22 cellular contexts compared by ENCODE assay signal in the genomic region with DNA sequence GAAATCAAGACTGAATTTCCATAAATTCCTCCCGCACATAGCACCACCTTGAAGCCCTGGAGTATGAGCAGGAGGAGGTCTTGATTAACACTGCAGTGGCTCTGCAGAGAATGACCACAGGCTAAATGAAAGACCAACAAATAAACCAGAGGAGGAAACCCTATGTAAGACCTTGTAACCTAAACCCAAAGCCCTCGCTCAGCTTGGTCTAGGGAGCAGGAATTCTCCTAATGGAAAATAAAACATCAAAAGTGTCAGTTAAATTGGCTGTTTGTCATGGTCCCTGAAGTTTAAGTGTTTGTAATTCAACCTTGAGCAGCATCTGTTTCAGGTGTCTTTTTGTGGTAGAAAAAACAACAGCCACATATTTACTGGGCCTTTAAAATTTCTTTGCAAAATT.
"Had no signal": no experiment of that assay in that cellular context is flagged by ENCODE, and none has a peak within 500 bp of the region (broad histone marks: within the 10 kb centered on the region; RNA-seq: fewer than 3 reads in every experiment).

No MANE protein-coding gene starts in this region.

- H3K36me3 Mint-ChIP-seq: activated naive CD8-positive, alpha-beta T cell treated with anti-CD3 and anti-CD28 coated beads for 36 hours; natural killer cell treated with Interleukin-12 subunit alpha and Interleukin-12 subunit beta and Interleukin-15 and Interleukin-18, amount 100 ng/mL, for 72 hours; type B pancreatic cell; WTC11 had no signal

- H3K4me3 Mint-ChIP-seq: activated naive CD8-positive, alpha-beta T cell treated with anti-CD3 and anti-CD28 coated beads for 36 hours; activated T-cell treated with anti-CD3 and anti-CD28 coated beads, Interleukin-2, amount 50 U/mL, for 4 hours; central memory CD8-positive, alpha-beta T cell; natural killer cell treated with Interleukin-12 subunit alpha and Interleukin-12 subunit beta and Interleukin-15 and Interleukin-18, amount 100 ng/mL, for 72 hours; type B pancreatic cell; WTC11 had no signal

- H3K36me3 ChIP-seq: breast epithelium, gastroesophageal sphincter, pancreas, thoracic aorta, vagina had no signal

- H3K27me3 ChIP-seq: breast epithelium, gastroesophageal sphincter, pancreas, vagina had no signal

- H3K27me3 Mint-ChIP-seq: activated naive CD8-positive, alpha-beta T cell treated with anti-CD3 and anti-CD28 coated beads for 36 hours; central memory CD8-positive, alpha-beta T cell; type B pancreatic cell had no signal

- H3K27ac Mint-ChIP-seq: activated naive CD8-positive, alpha-beta T cell treated with anti-CD3 and anti-CD28 coated beads for 36 hours; activated T-helper 2 cell treated with anti-CD3 and anti-CD28 coated beads, Interferon-gamma antibody, Interleukin-2, Interleukin-4, amounts not matched to agents 10 μg/mL and 5 μg/mL and 100 μg/mL, durations not matched to agents 14 hours and 24 hours and 36 hours; natural killer cell treated with Interleukin-12 subunit alpha and Interleukin-12 subunit beta and Interleukin-15 and Interleukin-18, amount 100 ng/mL, for 72 hours; type B pancreatic cell; WTC11 had no signal

- H3K4me1 ChIP-seq: breast epithelium, pancreas had no signal

- H3K4me1 Mint-ChIP-seq: central memory CD8-positive, alpha-beta T cell had no signal

- H3K27ac ChIP-seq: breast epithelium, gastroesophageal sphincter, pancreas, thoracic aorta, vagina had no signal

- H3K4me3 ChIP-seq: breast epithelium, gastroesophageal sphincter, pancreas, thoracic aorta, vagina had no signal

- H3K9me3 Mint-ChIP-seq: activated naive CD8-positive, alpha-beta T cell treated with anti-CD3 and anti-CD28 coated beads for 36 hours; activated T-cell treated with anti-CD3 and anti-CD28 coated beads, Interleukin-2, amount 50 U/mL, for 4 hours; activated T-helper 2 cell treated with anti-CD3 and anti-CD28 coated beads, Interferon-gamma antibody, Interleukin-2, Interleukin-4, amounts not matched to agents 10 μg/mL and 5 μg/mL and 100 μg/mL, durations not matched to agents 14 hours and 24 hours and 36 hours; central memory CD8-positive, alpha-beta T cell; natural killer cell treated with Interleukin-12 subunit alpha and Interleukin-12 subunit beta and Interleukin-15 and Interleukin-18, amount 100 ng/mL, for 72 hours; type B pancreatic cell; WTC11 had no signal

- H3K9me3 ChIP-seq: breast epithelium, gastroesophageal sphincter, pancreas, thoracic aorta, vagina had no signal

- DNase-seq: activated CD8-positive, alpha-beta memory T cell treated with anti-CD3 and anti-CD28 coated beads for 24 hours; activated CD8-positive, alpha-beta memory T cell treated with anti-CD3 and anti-CD28 coated beads, Interleukin-2, amount 50 U/mL, for 48 hours; activated naive CD4-positive, alpha-beta T cell; activated naive CD8-positive, alpha-beta T cell treated with anti-CD3 and anti-CD28 coated beads for 36 hours; activated T-cell treated with anti-CD3 and anti-CD28 coated beads, Interleukin-2, amount 50 U/mL, for 4 hours; head of caudate nucleus; hypothalamus; left ventricle myocardium superior; mammary epithelial cell; pancreas; right cardiac atrium; stimulated activated CD4-positive, alpha-beta T cell treated with anti-CD3 and anti-CD28 coated beads, Interleukin-4, amount 100 ng/mL, for 24 hours; stimulated activated naive CD4-positive, alpha-beta T cell treated with Interleukin-2 at 50 U/mL for 16 hours had no signal
